Comparison of ENCODE assay signal across 8 cellular contexts in the genomic region with DNA sequence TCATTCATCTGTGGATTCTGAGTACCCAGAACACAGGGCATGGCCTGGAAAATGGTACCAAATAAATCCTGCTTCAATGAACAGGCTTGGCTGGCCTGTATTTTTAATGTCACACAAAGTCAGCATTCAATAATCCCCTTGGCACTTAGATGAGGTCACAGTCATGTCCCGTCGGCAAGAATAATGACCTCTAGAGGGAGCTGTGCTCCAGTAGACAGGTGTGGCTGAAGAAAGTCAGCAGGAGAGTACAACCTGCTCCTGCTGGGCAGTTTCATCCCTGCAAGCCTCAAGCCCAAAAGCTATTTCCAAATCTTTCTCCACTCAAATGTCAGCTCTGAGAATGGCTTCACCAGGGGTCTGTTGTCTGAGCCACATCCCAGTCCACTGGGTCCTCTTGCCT.
DNase-seq lines count a peak whose midpoint lies in the region; ATAC-seq, FAIRE-seq and TF ChIP-seq lines count a peak whose summit lies in the region.

No MANE protein-coding gene starts in this region.

- H2AFZ ChIP-seq in KMS-11 (ENCODE audit: low read depth): no peak overlapping the region

- in situ Hi-C loops in gastrocnemius medialis (cut with MboI; ENCODE audit: low sequenced_read_pairs in 4 of 4): loop anchor here in 1 of 4 donors (25.0 kb wide), 1 partner anchor 436 kb away; no protein-coding TSS in a partner anchor

- no peaks in the 10 kb centered on the region for H3K79me2 ChIP-seq in KMS-11 (ENCODE audit: insufficient read depth, low read depth)

- no peak overlapping the region for H3K27ac ChIP-seq in KMS-11
- peak overlapping the region in 2 of 4 donors; percentile 42 to 43 for H3K27ac ChIP-seq in gastrocnemius medialis
- no peak overlapping the region for H3K27ac ChIP-seq in CD8-positive, alpha-beta memory T cell (ENCODE audit: low read depth, low read length)

- no peak for DNase-seq in GM06990 (ENCODE audit: extremely low read depth, insufficient read length)
- DNase-seq in bronchial epithelial cell (ENCODE audit: low read depth): peak; percentile 51
- DNase-seq in gastrocnemius medialis: peak; percentile 11 to 62
- no peak for DNase-seq in CD8-positive, alpha-beta memory T cell
- DNase-seq in NCI-H1694 (lab: John Stamatoyannopoulos, UW): no peak

- H3K4me3 Mint-ChIP-seq in CD8-positive, alpha-beta memory T cell: no peak overlapping the region

- ATAC-seq in GM19452 (IDR thresholded peaks at IDR 0.05; ENCODE audit: unreplicated experiment) (peak; percentile 89), gastrocnemius medialis (peak; percentile 94 to 98), GM19455 (IDR thresholded peaks at IDR 0.05; ENCODE audit: unreplicated experiment) (no peak)

- peak; percentile 56 for TF ChIP-seq CTCF in GM06990 (IDR thresholded peaks at IDR 0.05; ENCODE audit: insufficient read depth, low read length, poor library complexity, severe bottlenecking)
- peak; percentile 28; the same call in 1 of the 2 replicates for TF ChIP-seq CTCF in KMS-11 (conservative IDR thresholded peaks at IDR 0.05; ENCODE audit: low read depth, low read length)
- TF ChIP-seq CTCF in bronchial epithelial cell (IDR thresholded peaks at IDR 0.05; ENCODE audit: insufficient read depth, low read length, severe bottlenecking): peak; percentile 68
- TF ChIP-seq CTCF in gastrocnemius medialis (IDR thresholded peaks at IDR 0.05 in 4 of 5, conservative IDR thresholded peaks at IDR 0.05 in 1 of 5): peak; percentile 53 to 79 (median 60)

- CTCF ChIA-PET in CD8-positive, alpha-beta memory T cell (lab: Charles Lee): no interaction called here

- no peaks in the 10 kb centered on the region for H3K4me1 ChIP-seq in KMS-11 (ENCODE audit: low read depth, poor library complexity, severe bottlenecking)
- no peaks in the 10 kb centered on the region for H3K4me1 ChIP-seq in gastrocnemius medialis
- H3K4me1 ChIP-seq in CD8-positive, alpha-beta memory T cell (ENCODE audit: insufficient read depth, low read length): no peaks in the 10 kb centered on the region

- H3K9ac ChIP-seq in KMS-11: no peak overlapping the region

- H3K9me3 Mint-ChIP-seq in CD8-positive, alpha-beta memory T cell: no peaks in the 10 kb centered on the region

- FAIRE-seq in bronchial epithelial cell (lab: Jason Lieb, UNC): no peak

- H3K4me1 Mint-ChIP-seq in CD8-positive, alpha-beta memory T cell: no peaks in the 10 kb centered on the region

- no peak overlapping the region for H3K4me3 ChIP-seq in GM06990 (replicated peaks; ENCODE audit: low read depth, low read length)
- H3K4me3 ChIP-seq in KMS-11 (IDR thresholded peaks at IDR 0.05; ENCODE audit: insufficient read depth, low read depth, low read length): no peak overlapping the region
- H3K4me3 ChIP-seq in bronchial epithelial cell (ENCODE audit: low read depth, low read length): no peak overlapping the region
- no peak overlapping the region for H3K4me3 ChIP-seq in gastrocnemius medialis
- no peak overlapping the region for H3K4me3 ChIP-seq in CD8-positive, alpha-beta memory T cell (ENCODE audit: low read length)

- H3K27me3 Mint-ChIP-seq in CD8-positive, alpha-beta memory T cell: peaks cover 0 to 5% of the 10 kb centered on the region in 2 donors

- no peaks in the 10 kb centered on the region for H3K9me3 ChIP-seq in gastrocnemius medialis
- no peaks in the 10 kb centered on the region for H3K9me3 ChIP-seq in CD8-positive, alpha-beta memory T cell (ENCODE audit: low read length)

- no peaks in the 10 kb centered on the region for H3K27me3 ChIP-seq in GM06990 (replicated peaks; ENCODE audit: control insufficient read depth, insufficient read depth, low read length)
- H3K27me3 ChIP-seq in KMS-11 (ENCODE audit: insufficient read depth, low read depth): no peaks in the 10 kb centered on the region
- no peaks in the 10 kb centered on the region for H3K27me3 ChIP-seq in bronchial epithelial cell (ENCODE audit: control insufficient read depth, insufficient read depth, low read length)
- H3K27me3 ChIP-seq in gastrocnemius medialis: no peaks in the 10 kb centered on the region
- H3K27me3 ChIP-seq in CD8-positive, alpha-beta memory T cell (ENCODE audit: insufficient read depth, low read length, poor library complexity, severe bottlenecking): no peaks in the 10 kb centered on the region

- H3K36me3 ChIP-seq in GM06990 (ENCODE audit: control insufficient read depth, insufficient read depth, low read length) (no peaks in the 10 kb centered on the region), KMS-11 (ENCODE audit: insufficient read depth) (no peaks in the 10 kb centered on the region), bronchial epithelial cell (ENCODE audit: control insufficient read depth, insufficient read depth, low read length) (no peaks in the 10 kb centered on the region), gastrocnemius medialis (no peaks in the 10 kb centered on the region)
- no peaks in the 10 kb centered on the region for H3K36me3 ChIP-seq in CD8-positive, alpha-beta memory T cell (ENCODE audit: insufficient read depth, low read length)

- H3K27ac Mint-ChIP-seq in CD8-positive, alpha-beta memory T cell: no peak overlapping the region

- no peak overlapping the region for H3K4me2 ChIP-seq in KMS-11

- POLR2A ChIA-PET in CD8-positive, alpha-beta memory T cell (lab: Charles Lee): no interaction called here

- H4K20me1 ChIP-seq in KMS-11 (ENCODE audit: insufficient read depth): no peaks in the 10 kb centered on the region

- intact Hi-C loops in gastrocnemius medialis (cut with DNase I; ENCODE audit: low total_unique reads): loop anchor here (1.0 to 5.0 kb wide), 3 partner anchors 66 to 431 kb away; no protein-coding TSS in a partner anchor

- H3K36me3 Mint-ChIP-seq in CD8-positive, alpha-beta memory T cell: no peaks in the 10 kb centered on the region

- TF ChIP-seq POLR2A in gastrocnemius medialis (IDR thresholded peaks at IDR 0.05): no peak

Comparison
In these comparisons a context has a peak if more than half of its experiments do, and no peak if none do; other contexts are left out.
1. DNase-seq: peak in bronchial epithelial cell (single experiment) and gastrocnemius medialis (2 of 2); none in GM06990 (single experiment), CD8-positive, alpha-beta memory T cell (0 of 5) and NCI-H1694 (single experiment).
2. Peak in every context shown above with its lines, with median percentiles within 50 percentile points of each other: CTCF ChIP-seq.